Comparison of ENCODE assay signal across 25 cellular contexts in the genomic region with DNA sequence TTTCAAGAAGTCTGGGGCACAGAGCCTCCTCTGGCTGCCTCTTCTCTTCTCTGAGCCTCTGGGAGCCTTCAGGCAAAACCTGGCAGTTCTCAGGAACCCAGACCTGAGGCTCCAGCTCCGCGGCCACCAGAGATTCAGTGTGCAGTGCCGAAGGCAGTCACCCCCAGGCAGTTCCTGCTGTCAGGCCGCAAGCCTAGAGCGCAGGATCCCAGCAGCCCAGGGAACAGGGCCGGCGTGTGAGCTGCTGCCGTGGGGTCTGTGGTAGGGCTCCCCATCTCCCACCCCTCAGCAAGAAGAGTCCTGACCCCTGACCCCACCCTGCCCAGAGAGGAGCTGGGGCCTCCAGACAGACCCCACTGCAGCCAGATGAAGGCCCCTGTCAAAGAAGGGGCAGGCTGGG.
"Had no signal": no experiment of that assay in that cellular context is flagged by ENCODE, and none has a peak within 500 bp of the region (broad histone marks: within the 10 kb centered on the region; RNA-seq: fewer than 3 reads in every experiment).

No MANE protein-coding gene starts in this region.

- H3K9me3 ChIP-seq: body of pancreas, gastroesophageal sphincter, right lobe of liver, vagina had no signal

- H2AFZ ChIP-seq: parathyroid adenoma had no signal

- DNase-seq: activated CD4-positive, alpha-beta T cell treated with anti-CD3 and anti-CD28 coated beads for 4 hours; activated CD4-positive, alpha-beta T cell treated with anti-CD3 and anti-CD28 coated beads, Interleukin-2, amount 50 U/mL, for 4 hours; activated CD4-positive, CD25-positive, alpha-beta regulatory T cell; activated naive CD4-positive, alpha-beta T cell treated with Interleukin-2 at 50 U/mL for 16 hours; activated T-cell treated with anti-CD3 and anti-CD28 coated beads for 4 hours; activated T-cell treated with anti-CD3 and anti-CD28 coated beads, Interleukin-2, amount 50 U/mL, for 72 hours; anterior cingulate cortex; body of pancreas; effector memory CD8-positive, alpha-beta T cell; erythroblast; hippocampal formation; mammary epithelial cell; naive B cell; nucleus accumbens; stimulated activated CD4-positive, alpha-beta T cell treated with anti-CD3 and anti-CD28 coated beads, Interleukin-12 subunit alpha, Interleukin-12 subunit beta, amount 100 ng/mL, for 4 hours; stimulated activated CD4-positive, alpha-beta T cell treated with anti-CD3 and anti-CD28 coated beads, Interleukin-4, amount 100 ng/mL, for 1 hour; T-helper 1 cell had no signal

- H3K79me2 ChIP-seq: parathyroid adenoma had no signal

- H3K9ac ChIP-seq: parathyroid adenoma had no signal

- H3K4me3 ChIP-seq: body of pancreas, cardiac muscle cell, coronary artery, gastroesophageal sphincter, right lobe of liver, vagina had no signal

- FAIRE-seq: keratinocyte had no signal

- H3K27ac ChIP-seq: body of pancreas, cardiac muscle cell, coronary artery, gastroesophageal sphincter, parathyroid adenoma, vagina had no signal

- H3K4me1 ChIP-seq: body of pancreas, gastroesophageal sphincter, parathyroid adenoma had no signal

- ATAC-seq: activated T-cell treated with anti-CD3 and anti-CD28 coated beads, Interleukin-2, amount 50 U/mL, for 72 hours; body of pancreas; effector memory CD8-positive, alpha-beta T cell; gastroesophageal sphincter; left lobe of liver; right lobe of liver had no signal

- H3K36me3 ChIP-seq: cardiac muscle cell, vagina had no signal
